ENCODE assay signal across 8 cellular contexts in genomic region chr11:72471005-72471898, GRCh38. TPM values are rescaled to one million over a fixed set of nuclear protein-coding genes. Genes with fewer than 3 reads are reported as not detected.
DNase-seq lines count a peak whose midpoint lies in the region; ATAC-seq and TF ChIP-seq lines count a peak whose summit lies in the region.

No MANE protein-coding gene starts in this region.

- DNase-seq in DMS153 treated with DMSO at 0.1 percent for 48 hours (lab: John Stamatoyannopoulos, UW; ENCODE audit: unreplicated experiment) (peak; percentile 61), Kasumi-1 (lab: John Stamatoyannopoulos, UW) (peak; percentile 84 to 88), Panc1 (ENCODE audit: low read depth, low spot score) (no peak), fibroblast of pulmonary artery (ENCODE audit: low read depth) (peak; percentile 78), stomach (peak; percentile 67)
- DNase-seq in activated T-cell treated with anti-CD3 and anti-CD28 coated beads, Interleukin-2, amount 50 U/mL, for 48 hours: peak; percentile 67 to 68

- TF ChIP-seq CTCF in Panc1 (IDR thresholded peaks at IDR 0.05) (peak; percentile 98), fibroblast of pulmonary artery (IDR thresholded peaks at IDR 0.05; ENCODE audit: low read length, missing control alignments) (peak; percentile 90), stomach (IDR thresholded peaks at IDR 0.05) (peak in 5 of 7 experiments; percentile 65 to 83 (median 72))

- H3K9me3 ChIP-seq in Panc1 (ENCODE audit: control insufficient read depth, insufficient read depth, low read depth, low read length): no peaks in the 10 kb centered on the region
- H3K9me3 ChIP-seq in neuron (ENCODE audit: low read length): no peaks in the 10 kb centered on the region
- H3K9me3 ChIP-seq in stomach: no peaks in the 10 kb centered on the region

- 14 to 17% (median 16%) methylated on average over 12 of the region's 12 CpGs for WGBS in stomach, 5 donors

- in situ Hi-C loops in Panc1 (cut with HindIII; ENCODE audit: low pct_unique_long_range_greater_than_20kb, low sequenced_read_pairs): no loop called here

- H2AFZ ChIP-seq in neuron (ENCODE audit: low read depth, low read length): peak overlapping the region; percentile 47

- H3K27ac ChIP-seq in Panc1 (ENCODE audit: low read length): no peak overlapping the region
- H3K27ac ChIP-seq in stomach: no peak overlapping the region

- H3K4me3 ChIP-seq in Panc1 (ENCODE audit: low read depth in 2 of 2, low read length in 2 of 2): peak overlapping the region in 1 of 2 experiments; percentile 21; a peak in 2 of 4 replicates
- no peak overlapping the region for H3K4me3 ChIP-seq in fibroblast of pulmonary artery (replicated peaks; ENCODE audit: low read depth, low read length)
- no peak overlapping the region for H3K4me3 ChIP-seq in neuron (ENCODE audit: low read length)
- H3K4me3 ChIP-seq in stomach: no peak overlapping the region

- intact Hi-C loops in Panc1 (cut with micrococcal nuclease; ENCODE audit: unreplicated experiment) (loop anchor here (2.0 to 10.0 kb wide), 3 partner anchors 102 to 212 kb away; no protein-coding TSS in a partner anchor), stomach (cut with DNase I; ENCODE audit: low total_unique reads) (loop anchor here (5.0 to 10.0 kb wide), 2 partner anchors 101 to 174 kb away; no protein-coding TSS in a partner anchor)

- POLR2A ChIA-PET in Panc1 (lab: Charles Lee): interaction anchor here (0.6 to 1.2 kb wide), 2 partner anchors 117 to 194 kb away, joined by 3 to 6 read pairs; no protein-coding TSS in a partner anchor

- no peaks in the 10 kb centered on the region for H3K36me3 ChIP-seq in Panc1 (ENCODE audit: control insufficient read depth, insufficient read depth, low read length)
- no peaks in the 10 kb centered on the region for H3K36me3 ChIP-seq in neuron (ENCODE audit: insufficient read depth, low read length)
- H3K36me3 ChIP-seq in stomach: no peaks in the 10 kb centered on the region

- no peak for TF ChIP-seq EP300 in stomach (IDR thresholded peaks at IDR 0.05)

- TF ChIP-seq POLR2A in stomach (IDR thresholded peaks at IDR 0.05): no peak

- ATAC-seq in Panc1: peak; percentile 97
- ATAC-seq in HG03439 (IDR thresholded peaks at IDR 0.05; ENCODE audit: unreplicated experiment): no peak

- H3K4me1 ChIP-seq in Panc1 (ENCODE audit: control insufficient read depth, insufficient read depth, low read length) (peaks cover 7% of the 10 kb centered on the region; the same call in 1 of the 2 replicates), neuron (ENCODE audit: insufficient read depth, low read length) (peaks cover 13% of the 10 kb centered on the region), stomach (peaks cover 0 to 9% (median 3%) of the 10 kb centered on the region in 4 donors)

- H3K27me3 ChIP-seq in Panc1 (ENCODE audit: control insufficient read depth, insufficient read depth, low read length) (peaks cover 43% of the 10 kb centered on the region), neuron (ENCODE audit: insufficient read depth, low read length) (peaks cover 7% of the 10 kb centered on the region), stomach (peaks cover 0 to 66% (median 11%) of the 10 kb centered on the region in 3 donors)

- no TSS peak for BruUV-seq in Panc1 (replicated peaks; lab: Mats Ljungman, UMichigan)

- CTCF ChIA-PET in Panc1 (lab: Charles Lee): interaction anchor here (0.6 to 1.9 kb wide), 25 partner anchors 12 to 937 kb away, joined by 3 to 20 read pairs (median 4); partner anchors contain the start of gene CLPB

RNA-seq across cellular contexts. Expression of gene CLPB, which starts 36.9 kb away (rescaled TPM):
- total RNA-seq in Panc1 (2021; ENCODE audit: unreplicated experiment): 52.8 TPM
- 49.7 TPM for polyA plus RNA-seq in Panc1 (2012; ENCODE audit: insufficient read length)
- total RNA-seq in stomach: 10 to 100 TPM; 16.1 to 96.9 (median 20.3) TPM
- polyA plus RNA-seq in stomach: 1 to 10 TPM; 2.6 to 8.0 (median 6.6) TPM
